Comparison of ENCODE assay signal across 27 cellular contexts in the genomic region with DNA sequence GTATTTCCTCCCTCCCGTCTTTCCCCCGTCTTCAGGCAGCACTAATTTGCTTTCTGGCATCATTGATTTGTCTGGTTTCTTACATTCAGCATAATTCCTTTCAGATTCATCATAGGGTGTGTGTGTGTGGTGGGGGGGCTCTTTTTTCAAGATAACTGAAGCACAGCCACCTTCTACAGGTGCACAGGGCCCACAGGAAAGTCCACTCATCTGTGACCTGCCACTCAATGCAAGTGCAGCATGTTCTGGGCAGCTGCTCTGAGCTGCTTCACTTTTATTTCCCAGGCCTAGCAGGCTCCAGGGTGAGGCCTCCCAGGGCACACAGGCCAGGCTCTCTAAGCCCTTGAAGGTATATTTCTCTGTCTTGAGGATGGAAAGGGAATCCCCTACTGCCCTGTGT.
"Had no signal": no experiment of that assay in that cellular context is flagged by ENCODE, and none has a peak within 500 bp of the region (broad histone marks: within the 10 kb centered on the region; RNA-seq: fewer than 3 reads in every experiment).

No MANE protein-coding gene starts in this region.

- H3K4me1 ChIP-seq: adrenal gland, Peyer's patch, SJCRH30 had no signal

- H3K36me3 ChIP-seq: adrenal gland, Peyer's patch, SJCRH30 had no signal

- ATAC-seq: activated T-helper 17 cell treated with anti-CD3 and anti-CD28 coated beads, Interleukin-2, amount 50 U/mL, for 72 hours had no signal

- H3K27ac ChIP-seq: adrenal gland, Peyer's patch, RWPE1, SJCRH30, VCaP had no signal

- H3K27me3 ChIP-seq: adrenal gland, Peyer's patch, SJCRH30 had no signal

- DNase-seq: activated CD4-positive, alpha-beta memory T cell treated with anti-CD3 and anti-CD28 coated beads, Interleukin-2, amount 10 ng/mL, durations not matched to agents 7 days and 5 days; activated CD4-positive, alpha-beta T cell treated with anti-CD3 and anti-CD28 coated beads, Interleukin-2, amount 50 U/mL, for 1 hour; activated CD4-positive, CD25-positive, alpha-beta regulatory T cell; activated gamma-delta T cell treated with Interleukin-2 at 50 U/mL for 16 hours; activated naive CD4-positive, alpha-beta T cell treated with anti-CD3 and anti-CD28 coated beads, Interleukin-2, amount 50 U/mL, for 16 hours; activated naive CD8-positive, alpha-beta T cell treated with anti-CD3 and anti-CD28 coated beads, Interleukin-2, amount 10 ng/mL, durations not matched to agents 7 days and 5 days; activated T-cell treated with anti-CD3 and anti-CD28 coated beads for 4 hours; activated T-cell treated with anti-CD3 and anti-CD28 coated beads, Interleukin-2, amount 50 U/mL, for 48 hours; adrenal gland; anterior cingulate cortex; KG1; NCI-H1048; NCI-H1417; NCI-H1694; NCI-H2029; NCI-H345; NCI-H510A; NCI-H69; NK-92 treated with Interleukin-12 subunit alpha and Interleukin-12 subunit beta, amount 100 ng/mL, for 24 hours; Peyer's patch; Right ventricle myocardium superior; SJCRH30; SK-N-SH; T-helper 1 cell had no signal

- H3K4me3 ChIP-seq: adrenal gland, Peyer's patch, SJCRH30 had no signal

- H3K9me3 ChIP-seq: adrenal gland, Peyer's patch, SJCRH30, SK-N-SH had no signal
